ENCODE assay signal across 10 cellular contexts in the genomic region with DNA sequence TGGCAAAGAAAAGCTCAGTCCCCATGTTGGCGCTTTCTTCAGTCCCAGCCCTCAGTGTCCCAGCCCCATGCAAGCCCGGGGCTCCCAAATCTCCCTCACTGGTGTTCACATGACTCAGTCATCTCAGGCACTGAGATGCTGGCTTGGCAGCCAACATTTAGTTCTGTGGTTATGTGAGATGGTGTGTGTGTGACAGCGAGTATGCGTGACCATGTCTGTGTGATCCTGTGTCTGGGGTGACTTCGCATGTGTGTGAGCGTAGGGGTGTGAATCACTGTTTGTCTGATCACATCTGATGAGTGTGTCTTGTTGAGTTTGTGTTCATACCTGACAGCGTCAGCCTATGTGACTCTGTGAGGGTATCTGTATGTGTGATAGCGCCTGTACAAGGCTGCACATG. TPM values are rescaled to one million over a fixed set of nuclear protein-coding genes. Genes with fewer than 3 reads are reported as not detected.
DNase-seq lines count a peak whose midpoint lies in the region; TF ChIP-seq lines count a peak whose summit lies in the region.
"Had no signal": no experiment of that assay in that cellular context is flagged by ENCODE, and none has a peak within 500 bp of the region (broad histone marks: within the 10 kb centered on the region; RNA-seq: fewer than 3 reads in every experiment).

No MANE protein-coding gene starts in this region.

- TF ChIP-seq CTCF in fibroblast of mammary gland (conservative IDR thresholded peaks at IDR 0.05; ENCODE audit: control insufficient read depth, insufficient read depth, low read depth, low read length), result no peak
- no peak for TF ChIP-seq CTCF in smooth muscle cell (IDR thresholded peaks at IDR 0.05; ENCODE audit: borderline replicate concordance, insufficient read depth, poor library complexity, severe bottlenecking)
- no peak for TF ChIP-seq CTCF in esophagus squamous epithelium (IDR thresholded peaks at IDR 0.05)
- TF ChIP-seq CTCF in spleen (IDR thresholded peaks at IDR 0.05 in 8 of 11, conservative IDR thresholded peaks at IDR 0.05 in 3 of 11), result no peak

- in situ Hi-C loops in GM23248 (cut with MboI), result no loop called here

- no peaks in the 10 kb centered on the region for H3K27me3 ChIP-seq in GM23248 (replicated peaks; ENCODE audit: insufficient read depth)
- H3K27me3 ChIP-seq in smooth muscle cell (ENCODE audit: low read depth), result no peaks in the 10 kb centered on the region
- H3K27me3 ChIP-seq in esophagus squamous epithelium, result peaks cover 0 to 49% (median 2%) of the 10 kb centered on the region in 4 donors
- peaks cover 0 to 66% (median 23%) of the 10 kb centered on the region in 7 donors for H3K27me3 ChIP-seq in spleen (replicated peaks in 1 of 7)

- H2AFZ ChIP-seq in GM23248 (no peak overlapping the region), smooth muscle cell (ENCODE audit: low read depth) (no peak overlapping the region)

- TF ChIP-seq POLR2A in esophagus squamous epithelium (IDR thresholded peaks at IDR 0.05) (no peak), spleen (IDR thresholded peaks at IDR 0.05) (no peak)

- DNase-seq in GM23248 (peak; percentile 99), RPMI7951 (ENCODE audit: low read depth) (peak; percentile 97), fibroblast of mammary gland (ENCODE audit: low read depth) (peak; percentile 98), smooth muscle cell (lab: John Stamatoyannopoulos, UW; ENCODE audit: unreplicated experiment) (peak; percentile 29), esophagus squamous epithelium (lab: John Stamatoyannopoulos, UW) (no peak), spleen (no peak), medulla oblongata (ENCODE audit: extremely low spot score) (no peak)
- DNase-seq in activated effector memory CD4-positive, alpha-beta T cell treated with anti-CD3 and anti-CD28 coated beads, Interleukin-2, amount 50 U/mL, for 16 hours, result no peak
- DNase-seq: activated naive CD4-positive, alpha-beta T cell treated with anti-CD3 and anti-CD28 coated beads, Interleukin-2, amount 50 U/mL, for 16 hours; NCI-H2107 had no signal

- peak overlapping the region; percentile 99 for H3K27ac ChIP-seq in GM23248
- H3K27ac ChIP-seq in smooth muscle cell (ENCODE audit: low read depth), result peak overlapping the region; percentile 98
- peak overlapping the region in 1 of 4 donors; percentile 46 for H3K27ac ChIP-seq in esophagus squamous epithelium
- no peak overlapping the region for H3K27ac ChIP-seq in spleen

- H3K9me3 ChIP-seq in GM23248 (ENCODE audit: low read depth) (no peaks in the 10 kb centered on the region), smooth muscle cell (replicated peaks; ENCODE audit: low read depth) (no peaks in the 10 kb centered on the region), esophagus squamous epithelium (no peaks in the 10 kb centered on the region), spleen (no peaks in the 10 kb centered on the region)

- H3K9ac ChIP-seq in GM23248 (peak overlapping the region; percentile 90), smooth muscle cell (ENCODE audit: low read depth) (peak overlapping the region; percentile 93)

- 8 to 11% methylated on average over 8 of the region's 8 CpGs for WGBS in GM23248 (ENCODE audit: low coverage in 1 of 2, low lambda C conversion rate in 2 of 2, missing lambda C conversion rate in 2 of 2), 2 experiments
- WGBS in smooth muscle cell (ENCODE audit: low lambda C conversion rate), result 39% methylated on average over 8 of the region's 8 CpGs
- 83 to 87% methylated on average over 6 to 8 of the region's 8 CpGs for WGBS in esophagus squamous epithelium, 2 donors
- 84 to 91% (median 90%) methylated on average over 8 of the region's 8 CpGs for WGBS in spleen, 5 donors

- no peaks in the 10 kb centered on the region for H4K20me1 ChIP-seq in GM23248 (ENCODE audit: insufficient read depth)
- H4K20me1 ChIP-seq in smooth muscle cell (ENCODE audit: low read depth), result peaks cover 38% of the 10 kb centered on the region

- H3F3A ChIP-seq in GM23248 (ENCODE audit: insufficient read depth), result peaks cover 69% of the 10 kb centered on the region
- peaks cover 65% of the 10 kb centered on the region for H3F3A ChIP-seq in smooth muscle cell (ENCODE audit: low read depth)

- intact Hi-C loops in esophagus squamous epithelium (cut with DNase I) (no loop called here), spleen (cut with DNase I; ENCODE audit: low total_unique reads) (no loop called here)

- no peaks in the 10 kb centered on the region for H3K36me3 ChIP-seq in GM23248 (ENCODE audit: low read depth)
- H3K36me3 ChIP-seq in smooth muscle cell (ENCODE audit: low read depth), result no peaks in the 10 kb centered on the region
- no peaks in the 10 kb centered on the region for H3K36me3 ChIP-seq in esophagus squamous epithelium
- H3K36me3 ChIP-seq in spleen, result no peaks in the 10 kb centered on the region

- H3K9me2 ChIP-seq in GM23248 (ENCODE audit: insufficient read depth), result no peaks in the 10 kb centered on the region

- H3K4me2 ChIP-seq in GM23248 (ENCODE audit: unreplicated experiment), result peak overlapping the region; percentile 73
- H3K4me2 ChIP-seq in smooth muscle cell, result peak overlapping the region; percentile 89

- peaks cover 79% of the 10 kb centered on the region for H3K79me2 ChIP-seq in GM23248 (ENCODE audit: insufficient read depth)
- peaks cover 65% of the 10 kb centered on the region for H3K79me2 ChIP-seq in smooth muscle cell (ENCODE audit: low read depth)

- H3K4me3 ChIP-seq in GM23248, result no peak overlapping the region
- no peak overlapping the region for H3K4me3 ChIP-seq in fibroblast of mammary gland (ENCODE audit: control insufficient read depth, low read depth, low read length)
- no peak overlapping the region for H3K4me3 ChIP-seq in smooth muscle cell
- no peak overlapping the region for H3K4me3 ChIP-seq in esophagus squamous epithelium
- no peak overlapping the region for H3K4me3 ChIP-seq in spleen

- peaks cover 86% of the 10 kb centered on the region for H3K4me1 ChIP-seq in GM23248 (ENCODE audit: insufficient read depth)
- H3K4me1 ChIP-seq in smooth muscle cell (ENCODE audit: low read depth), result peaks cover 56% of the 10 kb centered on the region
- H3K4me1 ChIP-seq in esophagus squamous epithelium, result peaks cover 23 to 60% (median 32%) of the 10 kb centered on the region in 3 donors
- H3K4me1 ChIP-seq in spleen, result peaks cover 7 to 56% (median 35%) of the 10 kb centered on the region in 6 donors

RNA-seq across cellular contexts. Expression of a gene that starts 16.2 kb away (rescaled TPM):
- 29.6 and 37.7 TPM in 2 replicates for total RNA-seq in GM23248 (2014; rRNA removed; shearing (Covaris generic))
- polyA plus RNA-seq in GM23248 (2016; fragmentation: Nextera tagmentation; extraction: Ambion mirVana), result 146 and 151 TPM in 2 replicates
- 11.1 and 11.3 TPM in 2 replicates for total RNA-seq in RPMI7951 (2014; rRNA removed; shearing (Covaris generic))
- 49.1 and 63.3 TPM in 2 replicates for total RNA-seq in smooth muscle cell
- 385 and 437 TPM in 2 replicates for polyA plus RNA-seq in smooth muscle cell
- 1 to 10 TPM in 1 of 4 donors, under 1 TPM in 3; 0.13 to 2.1 (median 0.63) TPM for total RNA-seq in esophagus squamous epithelium
- total RNA-seq in spleen, result 1 to 10 TPM; 2.0 to 8.9 (median 5.0) TPM
- 1 to 10 TPM in 2 of 3 donors, under 1 TPM in 1; 0.28 to 1.4 (median 1.1) TPM for polyA plus RNA-seq in spleen

RNA-seq across cellular contexts. Expression of a gene that starts 53.6 kb away (rescaled TPM):
- 50.7 and 62.7 TPM in 2 replicates for total RNA-seq in GM23248 (2014; rRNA removed; shearing (Covaris generic))
- polyA plus RNA-seq in GM23248 (2016; fragmentation: Nextera tagmentation; extraction: Ambion mirVana) (21.4 and 23.9 TPM in 2 replicates), smooth muscle cell (30.7 and 52.0 TPM in 2 replicates), spleen (10 to 100 TPM; 44.2 to 89.0 (median 60.9) TPM)
- total RNA-seq in RPMI7951 (2014; rRNA removed; shearing (Covaris generic)), result 21.3 and 22.0 TPM in 2 replicates
- total RNA-seq in smooth muscle cell (32.2 and 42.1 TPM in 2 replicates), esophagus squamous epithelium (10 to 100 TPM; 38.5 to 53.1 (median 45.7) TPM), spleen (100 to 1,000 TPM in 5 of 7 donors, 10 to 100 TPM in 2; 86.0 to 136 (median 106) TPM)

Comparison
In these comparisons a context has a peak if more than half of its experiments do, and no peak if none do; other contexts are left out.
1. DNase-seq: peak in GM23248 (single experiment), RPMI7951 (single experiment), fibroblast of mammary gland (single experiment) and smooth muscle cell (single experiment); none in esophagus squamous epithelium (single experiment), spleen (single experiment), medulla oblongata (single experiment) and activated effector memory CD4-positive, alpha-beta T cell treated with anti-CD3 and anti-CD28 coated beads, Interleukin-2, amount 50 U/mL, for 16 hours (single experiment).
2. H3K27ac ChIP-seq: peak in GM23248 (single experiment) and smooth muscle cell (single experiment); none in spleen (0 of 8).